In genomic region chr12:57739914-57740538, GRCh38 we compare ENCODE assay signal across 12 cellular contexts. TPM values are rescaled to one million over a fixed set of nuclear protein-coding genes. Genes with fewer than 3 reads are reported as not detected.
DNase-seq lines count a peak whose midpoint lies in the region; ATAC-seq and TF ChIP-seq lines count a peak whose summit lies in the region.
"Had no signal": no experiment of that assay in that cellular context is flagged by ENCODE, and none has a peak within 500 bp of the region (broad histone marks: within the 10 kb centered on the region; RNA-seq: fewer than 3 reads in every experiment).

No MANE protein-coding gene starts in this region.

- no peak for DNase-seq in activated T-cell treated with anti-CD3 and anti-CD28 coated beads, Interleukin-2, amount 50 U/mL, for 24 hours
- DNase-seq in activated T-cell treated with anti-CD3 and anti-CD28 coated beads, Interleukin-2, amount 50 U/mL, for 1 hour = no peak
- DNase-seq in dorsolateral prefrontal cortex = peak in 2 of 10 donors; percentile 49 to 63
- peak; percentile 63 for DNase-seq in spleen
- no peak for DNase-seq in stimulated activated CD4-positive, alpha-beta T cell treated with anti-CD3 and anti-CD28 coated beads, Interleukin-4, amount 100 ng/mL, for 24 hours
- DNase-seq in posterior cingulate gyrus = no peak
- DNase-seq: ACHN; activated CD8-positive, alpha-beta memory T cell treated with anti-CD3 and anti-CD28 coated beads, Interleukin-2, amount 50 U/mL, for 48 hours; stimulated activated CD4-positive, alpha-beta T cell treated with anti-CD3 and anti-CD28 coated beads, Interleukin-4, amount 100 ng/mL, for 1 hour had no signal

- H3K36me3 Mint-ChIP-seq in activated T-cell treated with anti-CD3 and anti-CD28 coated beads, Interleukin-2, amount 50 U/mL, for 24 hours (ENCODE audit: low read depth) = peaks cover 45% of the 10 kb centered on the region

- peak overlapping the region; percentile 83 for H3K27ac Mint-ChIP-seq in activated T-cell treated with anti-CD3 and anti-CD28 coated beads, Interleukin-2, amount 50 U/mL, for 24 hours

- no peak overlapping the region for H2AFZ ChIP-seq in SU-DHL-6 (ENCODE audit: low read depth, low read length, severe bottlenecking)

- no peaks in the 10 kb centered on the region for H3K36me3 ChIP-seq in SU-DHL-6 (ENCODE audit: low read length)
- H3K36me3 ChIP-seq in spleen = peaks cover 0 to 52% (median 14%) of the 10 kb centered on the region in 6 donors

- no peak for ATAC-seq in GM18498 (IDR thresholded peaks at IDR 0.05; ENCODE audit: unreplicated experiment)
- ATAC-seq: sciatic nerve had no signal

- TF ChIP-seq CTCF in SU-DHL-6 (IDR thresholded peaks at IDR 0.05; ENCODE audit: insufficient read depth, low read length, poor library complexity, severe bottlenecking) = no peak
- no peak for TF ChIP-seq CTCF in dorsolateral prefrontal cortex (IDR thresholded peaks at IDR 0.05 in 54 of 56, conservative IDR thresholded peaks at IDR 0.05 in 2 of 56; ENCODE audit: low read depth in 1 of 56, partially characterized antibody in 56 of 56)
- TF ChIP-seq CTCF in spleen (IDR thresholded peaks at IDR 0.05 in 8 of 11, conservative IDR thresholded peaks at IDR 0.05 in 3 of 11) = no peak

- peak overlapping the region; percentile 91 for H3K4me2 ChIP-seq in SU-DHL-6 (ENCODE audit: low read depth, low read length, poor library complexity, severe bottlenecking)

- H3K27me3 ChIP-seq in SU-DHL-6 (ENCODE audit: low read length) = no peaks in the 10 kb centered on the region
- peaks cover 0 to 42% (median 10%) of the 10 kb centered on the region in 45 donors for H3K27me3 ChIP-seq in dorsolateral prefrontal cortex
- peaks cover 0 to 51% (median 22%) of the 10 kb centered on the region in 7 donors for H3K27me3 ChIP-seq in spleen (replicated peaks in 1 of 7)

- peak overlapping the region; percentile 94 for H3K4me3 Mint-ChIP-seq in activated T-cell treated with anti-CD3 and anti-CD28 coated beads, Interleukin-2, amount 50 U/mL, for 24 hours

- no peak overlapping the region for H3K9ac ChIP-seq in SU-DHL-6 (ENCODE audit: low read length)

- no peaks in the 10 kb centered on the region for H3K27me3 Mint-ChIP-seq in activated T-cell treated with anti-CD3 and anti-CD28 coated beads, Interleukin-2, amount 50 U/mL, for 24 hours

- H3K27ac ChIP-seq in SU-DHL-6 (ENCODE audit: low read depth, low read length) = no peak overlapping the region
- peak overlapping the region in 44 of 59 donors; percentile 8 to 94 (median 70) for H3K27ac ChIP-seq in dorsolateral prefrontal cortex
- H3K27ac ChIP-seq in spleen = peak overlapping the region in 3 of 8 donors; percentile 85 to 90 (median 90)

- peaks cover 22 to 96% (median 70%) of the 10 kb centered on the region in 6 donors for H3K4me1 ChIP-seq in spleen

- H4K20me1 ChIP-seq in SU-DHL-6 (ENCODE audit: low read depth, low read length) = no peaks in the 10 kb centered on the region

- 68 to 82% (median 75%) methylated on average over 5 to 10 of the region's 10 CpGs for WGBS in spleen, 5 donors

- H3K79me2 ChIP-seq in SU-DHL-6 (ENCODE audit: insufficient read depth, low read length) = peaks cover 12% of the 10 kb centered on the region

- H3K9me2 ChIP-seq in SU-DHL-6 (replicated peaks; ENCODE audit: insufficient read depth, low read length) = no peaks in the 10 kb centered on the region

- H3F3A ChIP-seq in SU-DHL-6 (ENCODE audit: insufficient read depth) = peaks cover 5% of the 10 kb centered on the region; the same call in 1 of the 2 replicates

- no peaks in the 10 kb centered on the region for H3K9me3 ChIP-seq in SU-DHL-6 (ENCODE audit: insufficient read depth, low read length)
- H3K9me3 ChIP-seq in spleen = no peaks in the 10 kb centered on the region

- intact Hi-C loops in dorsolateral prefrontal cortex (cut with DNase I) (loop anchor here (5.0 to 10.0 kb wide), 2 partner anchors 108 to 155 kb away; partner anchors contain the start of gene B4GALNT1 (in 1 of the 2)), spleen (cut with DNase I; ENCODE audit: low total_unique reads) (no loop called here), posterior cingulate gyrus (cut with DNase I) (loop anchor here (5.0 kb wide), 1 partner anchor 158 kb away; no protein-coding TSS in a partner anchor)

- peaks cover 56% of the 10 kb centered on the region for H3K4me1 Mint-ChIP-seq in activated T-cell treated with anti-CD3 and anti-CD28 coated beads, Interleukin-2, amount 50 U/mL, for 24 hours (ENCODE audit: low read depth)

- no peak for TF ChIP-seq POLR2A in spleen (IDR thresholded peaks at IDR 0.05)

- no peaks in the 10 kb centered on the region for H3K9me3 Mint-ChIP-seq in activated T-cell treated with anti-CD3 and anti-CD28 coated beads, Interleukin-2, amount 50 U/mL, for 24 hours

- H3K4me3 ChIP-seq in SU-DHL-6 (ENCODE audit: insufficient read depth, low read length, poor library complexity, severe bottlenecking) (no peak overlapping the region), dorsolateral prefrontal cortex (peak overlapping the region in 43 of 59 donors; percentile 3 to 77 (median 66)), spleen (peak overlapping the region in 2 of 8 donors; percentile 54 to 76)

RNA-seq across cellular contexts. Expression of gene AGAP2, which starts 1.5 kb away (rescaled TPM):
- total RNA-seq in dorsolateral prefrontal cortex (100 to 1,000 TPM in 119 of 120 experiments, 10 to 100 TPM in 1; 76.2 to 322 (median 239) TPM), spleen (10 to 100 TPM; 13.4 to 21.8 (median 19.5) TPM)
- polyA plus RNA-seq in spleen = 1 to 10 TPM; 5.5 to 9.9 (median 6.6) TPM

RNA-seq across cellular contexts. Expression of gene TSPAN31, which starts 4.8 kb away (rescaled TPM):
- total RNA-seq in dorsolateral prefrontal cortex (10 to 100 TPM; 21.6 to 47.8 (median 33.9) TPM), spleen (10 to 100 TPM; 27.1 to 93.1 (median 33.4) TPM)
- 10 to 100 TPM; 16.9 to 25.9 (median 25.3) TPM for polyA plus RNA-seq in spleen

RNA-seq across cellular contexts. Expression of gene CDK4, which starts 12.1 kb away (rescaled TPM):
- total RNA-seq in dorsolateral prefrontal cortex = 10 to 100 TPM; 20.2 to 50.6 (median 29.3) TPM
- 10 to 100 TPM; 34.3 to 77.8 (median 51.6) TPM for total RNA-seq in spleen
- 10 to 100 TPM; 36.2 to 72.0 (median 56.0) TPM for polyA plus RNA-seq in spleen

RNA-seq across cellular contexts. Expression of gene MARCHF9, which starts 14.9 kb away (rescaled TPM):
- total RNA-seq in dorsolateral prefrontal cortex = 10 to 100 TPM; 11.5 to 26.2 (median 18.3) TPM
- total RNA-seq in spleen = 10 to 100 TPM; 17.2 to 36.8 (median 23.0) TPM
- polyA plus RNA-seq in spleen = 10 to 100 TPM; 29.0 to 49.0 (median 33.0) TPM

RNA-seq across cellular contexts. Expression of gene CYP27B1, which starts 26.9 kb away (rescaled TPM):
- total RNA-seq in dorsolateral prefrontal cortex (1 to 10 TPM in 25 of 120 experiments, under 1 TPM in 60, not detected in 35; 0.18 to 5.3 (median 0.63) TPM), spleen (1 to 10 TPM in 2 of 7 donors, under 1 TPM in 5; 0.23 to 1.5 (median 0.47) TPM)
- polyA plus RNA-seq in spleen = under 1 TPM; 0.20 to 0.48 (median 0.30) TPM
